In the genomic region with DNA sequence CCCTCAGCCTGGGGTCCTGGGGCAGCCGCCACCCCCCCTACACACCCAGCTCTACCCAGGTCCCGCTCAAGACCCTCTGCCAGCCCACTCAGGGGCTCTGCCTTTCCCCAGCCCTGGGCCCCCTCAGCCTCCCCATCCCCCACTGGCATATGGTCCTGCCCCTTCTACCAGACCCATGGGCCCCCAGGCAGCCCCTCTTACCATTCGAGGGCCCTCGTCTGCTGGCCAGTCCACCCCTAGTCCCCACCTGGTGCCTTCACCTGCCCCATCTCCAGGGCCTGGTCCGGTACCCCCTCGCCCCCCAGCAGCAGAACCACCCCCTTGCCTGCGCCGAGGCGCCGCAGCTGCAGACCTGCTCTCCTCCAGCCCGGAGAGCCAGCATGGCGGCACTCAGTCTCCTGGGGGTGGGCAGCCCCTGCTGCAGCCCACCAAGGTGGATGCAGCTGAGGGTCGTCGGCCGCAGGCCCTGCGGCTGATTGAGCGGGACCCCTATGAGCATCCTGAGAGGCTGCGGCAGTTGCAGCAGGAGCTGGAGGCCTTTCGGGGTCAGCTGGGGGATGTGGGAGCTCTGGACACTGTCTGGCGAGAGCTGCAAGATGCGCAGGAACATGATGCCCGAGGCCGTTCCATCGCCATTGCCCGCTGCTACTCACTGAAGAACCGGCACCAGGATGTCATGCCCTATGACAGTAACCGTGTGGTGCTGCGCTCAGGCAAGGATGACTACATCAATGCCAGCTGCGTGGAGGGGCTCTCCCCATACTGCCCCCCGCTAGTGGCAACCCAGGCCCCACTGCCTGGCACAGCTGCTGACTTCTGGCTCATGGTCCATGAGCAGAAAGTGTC, we compare ENCODE assay signal across 2 cellular contexts.
TF ChIP-seq lines count a peak whose summit lies in the region.

No MANE protein-coding gene starts in this region.

TF ChIP-seq in SK-N-SH, 30 proteins besides CTCF, POLR2A, EP300 and RAD21 (continued from another document):
- TF ChIP-seq, protein P1, sequence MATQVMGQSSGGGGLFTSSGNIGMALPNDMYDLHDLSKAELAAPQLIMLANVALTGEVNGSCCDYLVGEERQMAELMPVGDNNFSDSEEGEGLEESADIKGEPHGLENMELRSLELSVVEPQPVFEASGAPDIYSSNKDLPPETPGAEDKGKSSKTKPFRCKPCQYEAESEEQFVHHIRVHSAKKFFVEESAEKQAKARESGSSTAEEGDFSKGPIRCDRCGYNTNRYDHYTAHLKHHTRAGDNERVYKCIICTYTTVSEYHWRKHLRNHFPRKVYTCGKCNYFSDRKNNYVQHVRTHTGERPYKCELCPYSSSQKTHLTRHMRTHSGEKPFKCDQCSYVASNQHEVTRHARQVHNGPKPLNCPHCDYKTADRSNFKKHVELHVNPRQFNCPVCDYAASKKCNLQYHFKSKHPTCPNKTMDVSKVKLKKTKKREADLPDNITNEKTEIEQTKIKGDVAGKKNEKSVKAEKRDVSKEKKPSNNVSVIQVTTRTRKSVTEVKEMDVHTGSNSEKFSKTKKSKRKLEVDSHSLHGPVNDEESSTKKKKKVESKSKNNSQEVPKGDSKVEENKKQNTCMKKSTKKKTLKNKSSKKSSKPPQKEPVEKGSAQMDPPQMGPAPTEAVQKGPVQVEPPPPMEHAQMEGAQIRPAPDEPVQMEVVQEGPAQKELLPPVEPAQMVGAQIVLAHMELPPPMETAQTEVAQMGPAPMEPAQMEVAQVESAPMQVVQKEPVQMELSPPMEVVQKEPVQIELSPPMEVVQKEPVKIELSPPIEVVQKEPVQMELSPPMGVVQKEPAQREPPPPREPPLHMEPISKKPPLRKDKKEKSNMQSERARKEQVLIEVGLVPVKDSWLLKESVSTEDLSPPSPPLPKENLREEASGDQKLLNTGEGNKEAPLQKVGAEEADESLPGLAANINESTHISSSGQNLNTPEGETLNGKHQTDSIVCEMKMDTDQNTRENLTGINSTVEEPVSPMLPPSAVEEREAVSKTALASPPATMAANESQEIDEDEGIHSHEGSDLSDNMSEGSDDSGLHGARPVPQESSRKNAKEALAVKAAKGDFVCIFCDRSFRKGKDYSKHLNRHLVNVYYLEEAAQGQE (IDR thresholded peaks at IDR 0.05; ENCODE audit: low read depth, low read length), result no peak
- TF ChIP-seq GATA2 (CRISPR knock-in tag; IDR thresholded peaks at IDR 0.05) (no peak), MEF2A (IDR thresholded peaks at IDR 0.05; ENCODE audit: borderline replicate concordance, low read depth) (no peak), GABPA (IDR thresholded peaks at IDR 0.05; ENCODE audit: low read depth) (no peak), RFX5 (IDR thresholded peaks at IDR 0.05; ENCODE audit: low read length) (no peak), TAF1 (IDR thresholded peaks at IDR 0.05; ENCODE audit: borderline replicate concordance, low read depth, low read length) (no peak), SIN3A (IDR thresholded peaks at IDR 0.05; ENCODE audit: borderline replicate concordance, low read depth, low read length) (no peak), RXRA (IDR thresholded peaks at IDR 0.05; ENCODE audit: borderline replicate concordance, low read depth) (no peak), TEAD4 (IDR thresholded peaks at IDR 0.05; ENCODE audit: borderline replicate concordance, insufficient read depth) (no peak)

TF ChIP-seq in SK-N-SH treated with all-trans-retinoic acid at 6 μM for 48 hours, 23 proteins besides CTCF, POLR2A, EP300 and RAD21 (continued from another document):
- TF ChIP-seq, protein P2, sequence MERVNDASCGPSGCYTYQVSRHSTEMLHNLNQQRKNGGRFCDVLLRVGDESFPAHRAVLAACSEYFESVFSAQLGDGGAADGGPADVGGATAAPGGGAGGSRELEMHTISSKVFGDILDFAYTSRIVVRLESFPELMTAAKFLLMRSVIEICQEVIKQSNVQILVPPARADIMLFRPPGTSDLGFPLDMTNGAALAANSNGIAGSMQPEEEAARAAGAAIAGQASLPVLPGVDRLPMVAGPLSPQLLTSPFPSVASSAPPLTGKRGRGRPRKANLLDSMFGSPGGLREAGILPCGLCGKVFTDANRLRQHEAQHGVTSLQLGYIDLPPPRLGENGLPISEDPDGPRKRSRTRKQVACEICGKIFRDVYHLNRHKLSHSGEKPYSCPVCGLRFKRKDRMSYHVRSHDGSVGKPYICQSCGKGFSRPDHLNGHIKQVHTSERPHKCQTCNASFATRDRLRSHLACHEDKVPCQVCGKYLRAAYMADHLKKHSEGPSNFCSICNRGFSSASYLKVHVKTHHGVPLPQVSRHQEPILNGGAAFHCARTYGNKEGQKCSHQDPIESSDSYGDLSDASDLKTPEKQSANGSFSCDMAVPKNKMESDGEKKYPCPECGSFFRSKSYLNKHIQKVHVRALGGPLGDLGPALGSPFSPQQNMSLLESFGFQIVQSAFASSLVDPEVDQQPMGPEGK (CRISPR knock-in tag; IDR thresholded peaks at IDR 0.05; ENCODE audit: borderline replicate concordance), result no peak
- TF ChIP-seq, protein P3, sequence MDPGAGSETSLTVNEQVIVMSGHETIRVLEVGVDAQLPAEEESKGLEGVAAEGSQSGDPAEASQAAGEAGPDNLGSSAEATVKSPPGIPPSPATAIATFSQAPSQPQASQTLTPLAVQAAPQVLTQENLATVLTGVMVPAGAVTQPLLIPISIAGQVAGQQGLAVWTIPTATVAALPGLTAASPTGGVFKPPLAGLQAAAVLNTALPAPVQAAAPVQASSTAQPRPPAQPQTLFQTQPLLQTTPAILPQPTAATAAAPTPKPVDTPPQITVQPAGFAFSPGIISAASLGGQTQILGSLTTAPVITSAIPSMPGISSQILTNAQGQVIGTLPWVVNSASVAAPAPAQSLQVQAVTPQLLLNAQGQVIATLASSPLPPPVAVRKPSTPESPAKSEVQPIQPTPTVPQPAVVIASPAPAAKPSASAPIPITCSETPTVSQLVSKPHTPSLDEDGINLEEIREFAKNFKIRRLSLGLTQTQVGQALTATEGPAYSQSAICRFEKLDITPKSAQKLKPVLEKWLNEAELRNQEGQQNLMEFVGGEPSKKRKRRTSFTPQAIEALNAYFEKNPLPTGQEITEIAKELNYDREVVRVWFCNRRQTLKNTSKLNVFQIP (CRISPR knock-in tag; IDR thresholded peaks at IDR 0.05; ENCODE audit: borderline replicate concordance, low read depth), result no peak
- TF ChIP-seq TOX (CRISPR knock-in tag; IDR thresholded peaks at IDR 0.05; ENCODE audit: borderline replicate concordance), result no peak
